In the genomic region with DNA sequence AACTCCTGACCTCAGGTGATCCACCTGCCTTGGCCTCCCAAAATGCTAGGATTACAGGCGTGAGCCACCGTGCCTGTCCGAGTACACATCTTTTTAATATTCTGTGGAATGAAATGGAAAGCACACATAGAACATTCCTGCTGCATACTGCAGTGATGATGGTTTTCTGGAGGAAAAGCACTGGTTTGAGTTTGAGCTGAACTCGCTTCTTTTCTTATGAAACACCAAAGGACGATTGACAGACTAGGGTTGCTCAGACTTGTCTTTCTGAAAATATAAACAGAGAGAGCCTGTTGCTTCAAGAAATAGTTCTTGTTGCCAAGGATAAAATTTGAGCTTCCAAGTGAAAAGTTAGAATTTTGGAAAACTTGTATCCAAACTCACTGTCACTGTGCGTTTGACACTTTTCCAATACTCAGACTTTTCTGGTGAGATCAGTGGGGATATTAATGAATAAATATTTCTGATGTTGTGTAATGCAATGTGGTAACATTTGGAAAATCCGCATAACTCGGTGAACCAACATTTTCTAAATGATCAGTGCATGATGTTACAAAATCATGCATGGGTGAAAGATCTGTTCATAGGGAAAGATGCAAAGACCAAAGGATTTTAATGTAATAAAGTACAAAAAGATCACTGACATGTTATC, we compare ENCODE assay signal across 1 cellular context.
TF ChIP-seq lines count a peak whose summit lies in the region.

No MANE protein-coding gene starts in this region.

TF ChIP-seq in HepG2, 621 proteins besides CTCF, POLR2A, EP300 and RAD21:
- TF ChIP-seq MBNL3 (CRISPR knock-in tag; conservative IDR thresholded peaks at IDR 0.05) (no peak), TBL1XR1 (IDR thresholded peaks at IDR 0.05; ENCODE audit: borderline replicate concordance, low read length, partially characterized antibody) (no peak), ZNF660 (CRISPR knock-in tag; IDR thresholded peaks at IDR 0.05; ENCODE audit: borderline replicate concordance, low read depth) (no peak), ISX (CRISPR knock-in tag; conservative IDR thresholded peaks at IDR 0.05) (no peak), ZNF367 (CRISPR knock-in tag; IDR thresholded peaks at IDR 0.05; ENCODE audit: borderline replicate concordance) (no peak), EZH2 (conservative IDR thresholded peaks at IDR 0.05; ENCODE audit: low read depth, low read length) (no peak), NR2F6 (IDR thresholded peaks at IDR 0.05) (no peak), NR2F6 (CRISPR knock-in tag; IDR thresholded peaks at IDR 0.05) (no peak)
TF ChIP-seq in HepG2: peak in this region for 0.
